8 cellular contexts compared by ENCODE assay signal in the genomic region with DNA sequence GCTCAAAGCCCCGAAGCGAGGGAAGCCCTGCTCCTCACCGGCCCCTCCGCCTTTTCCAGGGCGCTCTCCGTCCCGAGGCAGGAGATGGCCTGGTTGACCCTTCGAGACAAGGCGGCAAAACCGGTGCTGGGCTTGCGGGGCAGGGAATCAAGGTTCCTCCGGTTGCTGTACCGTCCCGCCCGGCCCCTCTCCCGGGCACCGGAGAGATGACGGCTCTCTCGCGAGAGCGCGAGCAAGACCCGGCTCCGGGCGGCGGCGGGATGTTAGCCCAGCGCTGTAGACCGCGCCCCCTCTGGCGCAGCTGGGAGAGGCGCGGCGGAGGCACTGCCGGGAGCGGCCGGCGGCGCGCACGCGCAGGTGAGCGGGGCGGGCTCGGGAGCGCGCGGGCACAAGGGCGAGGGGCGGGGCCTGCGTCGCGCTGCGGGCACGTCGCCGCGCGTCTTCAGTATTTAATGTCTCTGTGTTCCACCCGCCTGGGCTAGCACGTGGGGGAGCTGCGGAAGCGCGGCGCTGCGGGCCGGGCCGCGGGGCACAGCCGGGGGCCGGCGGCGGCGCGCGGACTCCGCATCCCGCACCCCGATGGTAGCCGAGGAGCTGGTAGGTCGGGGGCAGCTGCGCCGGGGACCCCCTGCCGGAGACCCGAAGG. TPM values are rescaled to one million over a fixed set of nuclear protein-coding genes. Genes with fewer than 3 reads are reported as not detected.
DNase-seq lines count a peak whose midpoint lies in the region; ATAC-seq and TF ChIP-seq lines count a peak whose summit lies in the region.

TSS of gene AKAP1 (plus strand) at position 445 of the 646 bp plus-strand sequence. CDS start 20,219 bp downstream, outside the sequence.

- peaks cover 21% of the 10 kb centered on the region for H3K4me1 ChIP-seq in Caco-2
- H3K4me1 ChIP-seq in effector memory CD4-positive, alpha-beta T cell (ENCODE audit: control insufficient read depth, insufficient read depth, low read length, poor library complexity, severe bottlenecking), result peaks cover 9% of the 10 kb centered on the region

- no peaks in the 10 kb centered on the region for H3K27me3 ChIP-seq in Caco-2 (replicated peaks; ENCODE audit: control insufficient read depth, insufficient read depth, low read length)
- no peaks in the 10 kb centered on the region for H3K27me3 ChIP-seq in effector memory CD4-positive, alpha-beta T cell (replicated peaks; ENCODE audit: control insufficient read depth, insufficient read depth, low read length, poor library complexity, severe bottlenecking)

- H3K9me3 ChIP-seq in Caco-2, result no peaks in the 10 kb centered on the region
- no peaks in the 10 kb centered on the region for H3K9me3 ChIP-seq in effector memory CD4-positive, alpha-beta T cell (ENCODE audit: control insufficient read depth, low read length)

- ATAC-seq in GM21367 (IDR thresholded peaks at IDR 0.05; ENCODE audit: unreplicated experiment) (peak; percentile 80), memory B cell (ENCODE audit: low read depth) (peak; percentile 83)

- peaks cover 2% of the 10 kb centered on the region; the same call in 1 of the 2 replicates for H3K36me3 ChIP-seq in Caco-2 (ENCODE audit: control insufficient read depth, insufficient read depth, low read length)
- no peaks in the 10 kb centered on the region for H3K36me3 ChIP-seq in effector memory CD4-positive, alpha-beta T cell (ENCODE audit: control insufficient read depth, insufficient read depth, low read length)

- H3K36me3 Mint-ChIP-seq in Caco-2 (ENCODE audit: insufficient read depth, unreplicated experiment), result peaks cover 11% of the 10 kb centered on the region
- H3K36me3 Mint-ChIP-seq in memory B cell, result no peaks in the 10 kb centered on the region

- peak within 1 kb of the TSS; percentile 96 for H3K27ac ChIP-seq in effector memory CD4-positive, alpha-beta T cell (ENCODE audit: insufficient read depth, low read length, poor library complexity, severe bottlenecking)

- peak in 1 of 2 experiments; percentile 26 for TF ChIP-seq CTCF in Caco-2 (IDR thresholded peaks at IDR 0.05; ENCODE audit: insufficient read depth in 1 of 2, low read depth in 1 of 2, low read length in 1 of 2, severe bottlenecking in 1 of 2, unreplicated experiment in 1 of 2)

- intact Hi-C loops in Caco-2 (cut with micrococcal nuclease; ENCODE audit: unreplicated experiment), result loop anchor here (10.0 kb wide), 2 partner anchors 120 to 250 kb away; partner anchors contain the start of genes C17orf67, COIL and DGKE

- peak within 1 kb of the TSS; percentile 90 for H3K4me3 Mint-ChIP-seq in Caco-2 (ENCODE audit: unreplicated experiment)
- peak within 1 kb of the TSS; percentile 88 for H3K4me3 Mint-ChIP-seq in memory B cell

- POLR2A ChIA-PET in Caco-2 (lab: Charles Lee), result interaction anchor here (0.6 to 1.8 kb wide), 3 partner anchors 23 to 251 kb away, joined by 3 to 7 read pairs (median 5); partner anchors contain the start of genes C17orf67, DGKE and SCPEP1
- POLR2A ChIA-PET in activated CD8-positive, alpha-beta memory T cell treated with anti-CD3 and anti-CD28 coated beads for 36 hours (lab: Charles Lee), result interaction anchor here (0.5 to 1.3 kb wide), 7 partner anchors 12 to 676 kb away, joined by 3 to 4 read pairs (median 3); no protein-coding TSS in a partner anchor

- CTCF ChIA-PET in Caco-2 (lab: Charles Lee), result interaction anchor here (0.5 to 1.0 kb wide), 5 partner anchors 9 to 107 kb away, joined by 3 read pairs; partner anchors contain the start of gene SCPEP1
- CTCF ChIA-PET in activated CD8-positive, alpha-beta memory T cell treated with anti-CD3 and anti-CD28 coated beads for 36 hours (lab: Charles Lee), result no interaction called here

- H3K4me3 ChIP-seq in Caco-2 (ENCODE audit: low read depth, low read length), result peak within 1 kb of the TSS; percentile 89
- peak within 1 kb of the TSS; percentile 82 for H3K4me3 ChIP-seq in effector memory CD4-positive, alpha-beta T cell (ENCODE audit: insufficient read depth, low read depth, low read length, poor library complexity, severe bottlenecking)

- H3K9me3 Mint-ChIP-seq in Caco-2 (ENCODE audit: unreplicated experiment), result no peaks in the 10 kb centered on the region
- no peaks in the 10 kb centered on the region for H3K9me3 Mint-ChIP-seq in memory B cell

- DNase-seq in Caco-2 (peak; percentile 95 to 98), HT1080 (ENCODE audit: low read depth) (peak; percentile 89), NOMO-1 (lab: John Stamatoyannopoulos, UW; ENCODE audit: unreplicated experiment in 2 of 2) (peak; percentile 91 to 97), memory B cell (ENCODE audit: low spot score in 2 of 2) (peak; percentile 91 to 93)
- peak; percentile 92 to 94 (median 93) for DNase-seq in effector memory CD4-positive, alpha-beta T cell
- peak; percentile 80 for DNase-seq in stimulated activated CD8-positive, alpha-beta memory T cell treated with anti-CD3 and anti-CD28 coated beads, Interleukin-12 subunit alpha, Interleukin-12 subunit beta, amount 100 ng/mL, for 24 hours (ENCODE audit: extremely low read depth)

- BruUV-seq in Caco-2 (replicated peaks; lab: Mats Ljungman, UMichigan), result no TSS peak

- H3K27ac Mint-ChIP-seq in Caco-2 (ENCODE audit: unreplicated experiment), result peak within 1 kb of the TSS; percentile 90
- H3K27ac Mint-ChIP-seq in memory B cell, result peak within 1 kb of the TSS; percentile 78

- peaks cover 27% of the 10 kb centered on the region for H3K4me1 Mint-ChIP-seq in Caco-2 (ENCODE audit: low read depth, unreplicated experiment)
- peaks cover 21% of the 10 kb centered on the region for H3K4me1 Mint-ChIP-seq in memory B cell

- H3K27me3 Mint-ChIP-seq in Caco-2 (ENCODE audit: insufficient read depth, unreplicated experiment) (no peaks in the 10 kb centered on the region), memory B cell (no peaks in the 10 kb centered on the region)

RNA-seq across cellular contexts. Expression of gene AKAP1, which starts in this region (rescaled TPM):
- 87.1 and 87.2 TPM in 2 replicates for total RNA-seq in Caco-2 (2022)
- total RNA-seq in HT1080 (2014; rRNA removed; shearing (Covaris generic)), result 42.9 and 54.5 TPM in 2 replicates
- polyA plus RNA-seq in HT1080 (2015; cell fraction: cytosol; rRNA removed), result 26.4 and 30.2 TPM in 2 replicates
- 46.0 and 58.7 TPM in 2 replicates for polyA plus RNA-seq in HT1080 (2015; cell fraction: nucleus; rRNA removed)
- 10 to 100 TPM; 45.9 to 50.7 TPM for total RNA-seq in activated CD8-positive, alpha-beta memory T cell treated with anti-CD3 and anti-CD28 coated beads for 36 hours

Comparison
In these comparisons a context has a peak if more than half of its experiments do, and no peak if none do; other contexts are left out.
1. Peak in every context shown above with its lines: DNase-seq, ATAC-seq, H3K4me3 ChIP-seq and H3K27ac ChIP-seq.